Comparison of ENCODE assay signal across 1 cellular context in genomic region chr1:66335859-66336640, GRCh38.
A peak's percentile ranks its signal among the peaks of the same experiment; 100 is the strongest.
TF ChIP-seq lines count a peak whose summit lies in the region.

No MANE protein-coding gene starts in this region.

TF ChIP-seq in GM12878, 131 proteins besides CTCF, POLR2A, EP300 and RAD21 (continued from another document and continues in another):
- TF ChIP-seq, protein P1, sequence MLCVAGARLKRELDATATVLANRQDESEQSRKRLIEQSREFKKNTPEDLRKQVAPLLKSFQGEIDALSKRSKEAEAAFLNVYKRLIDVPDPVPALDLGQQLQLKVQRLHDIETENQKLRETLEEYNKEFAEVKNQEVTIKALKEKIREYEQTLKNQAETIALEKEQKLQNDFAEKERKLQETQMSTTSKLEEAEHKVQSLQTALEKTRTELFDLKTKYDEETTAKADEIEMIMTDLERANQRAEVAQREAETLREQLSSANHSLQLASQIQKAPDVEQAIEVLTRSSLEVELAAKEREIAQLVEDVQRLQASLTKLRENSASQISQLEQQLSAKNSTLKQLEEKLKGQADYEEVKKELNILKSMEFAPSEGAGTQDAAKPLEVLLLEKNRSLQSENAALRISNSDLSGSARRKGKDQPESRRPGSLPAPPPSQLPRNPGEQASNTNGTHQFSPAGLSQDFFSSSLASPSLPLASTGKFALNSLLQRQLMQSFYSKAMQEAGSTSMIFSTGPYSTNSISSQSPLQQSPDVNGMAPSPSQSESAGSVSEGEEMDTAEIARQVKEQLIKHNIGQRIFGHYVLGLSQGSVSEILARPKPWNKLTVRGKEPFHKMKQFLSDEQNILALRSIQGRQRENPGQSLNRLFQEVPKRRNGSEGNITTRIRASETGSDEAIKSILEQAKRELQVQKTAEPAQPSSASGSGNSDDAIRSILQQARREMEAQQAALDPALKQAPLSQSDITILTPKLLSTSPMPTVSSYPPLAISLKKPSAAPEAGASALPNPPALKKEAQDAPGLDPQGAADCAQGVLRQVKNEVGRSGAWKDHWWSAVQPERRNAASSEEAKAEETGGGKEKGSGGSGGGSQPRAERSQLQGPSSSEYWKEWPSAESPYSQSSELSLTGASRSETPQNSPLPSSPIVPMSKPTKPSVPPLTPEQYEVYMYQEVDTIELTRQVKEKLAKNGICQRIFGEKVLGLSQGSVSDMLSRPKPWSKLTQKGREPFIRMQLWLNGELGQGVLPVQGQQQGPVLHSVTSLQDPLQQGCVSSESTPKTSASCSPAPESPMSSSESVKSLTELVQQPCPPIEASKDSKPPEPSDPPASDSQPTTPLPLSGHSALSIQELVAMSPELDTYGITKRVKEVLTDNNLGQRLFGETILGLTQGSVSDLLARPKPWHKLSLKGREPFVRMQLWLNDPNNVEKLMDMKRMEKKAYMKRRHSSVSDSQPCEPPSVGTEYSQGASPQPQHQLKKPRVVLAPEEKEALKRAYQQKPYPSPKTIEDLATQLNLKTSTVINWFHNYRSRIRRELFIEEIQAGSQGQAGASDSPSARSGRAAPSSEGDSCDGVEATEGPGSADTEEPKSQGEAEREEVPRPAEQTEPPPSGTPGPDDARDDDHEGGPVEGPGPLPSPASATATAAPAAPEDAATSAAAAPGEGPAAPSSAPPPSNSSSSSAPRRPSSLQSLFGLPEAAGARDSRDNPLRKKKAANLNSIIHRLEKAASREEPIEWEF (IDR thresholded peaks at IDR 0.05; ENCODE audit: insufficient replicate concordance, low read depth, low read length) = peak; percentile 37
- TF ChIP-seq, protein P2, sequence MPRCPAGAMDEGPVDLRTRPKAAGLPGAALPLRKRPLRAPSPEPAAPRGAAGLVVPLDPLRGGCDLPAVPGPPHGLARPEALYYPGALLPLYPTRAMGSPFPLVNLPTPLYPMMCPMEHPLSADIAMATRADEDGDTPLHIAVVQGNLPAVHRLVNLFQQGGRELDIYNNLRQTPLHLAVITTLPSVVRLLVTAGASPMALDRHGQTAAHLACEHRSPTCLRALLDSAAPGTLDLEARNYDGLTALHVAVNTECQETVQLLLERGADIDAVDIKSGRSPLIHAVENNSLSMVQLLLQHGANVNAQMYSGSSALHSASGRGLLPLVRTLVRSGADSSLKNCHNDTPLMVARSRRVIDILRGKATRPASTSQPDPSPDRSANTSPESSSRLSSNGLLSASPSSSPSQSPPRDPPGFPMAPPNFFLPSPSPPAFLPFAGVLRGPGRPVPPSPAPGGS (IDR thresholded peaks at IDR 0.05; ENCODE audit: borderline replicate concordance, insufficient read depth, low read depth, low read length, poor library complexity, severe bottlenecking) = no peak
- TF ChIP-seq TAF1 (IDR thresholded peaks at IDR 0.05; ENCODE audit: borderline replicate concordance, low read depth, low read length) (peak; percentile 71), IKZF1 (conservative IDR thresholded peaks at IDR 0.05) (peak; percentile 97), E2F4 (IDR thresholded peaks at IDR 0.05; ENCODE audit: low read depth, low read length) (no peak), ZNF384 (IDR thresholded peaks at IDR 0.05; ENCODE audit: borderline replicate concordance, low read depth, low read length) (no peak), TARDBP (IDR thresholded peaks at IDR 0.05; ENCODE audit: borderline replicate concordance) (no peak), ZBTB4 (CRISPR knock-in tag; IDR thresholded peaks at IDR 0.05) (no peak), MYC (IDR thresholded peaks at IDR 0.05; ENCODE audit: insufficient read depth, insufficient read length, insufficient replicate concordance, low read length, severe bottlenecking) (no peak), POLR2AphosphoS2 (IDR thresholded peaks at IDR 0.05; ENCODE audit: low read depth, low read length) (peak; percentile 81; the same call in 1 of the 2 replicates), STAT3 (IDR thresholded peaks at IDR 0.05; ENCODE audit: low read depth, low read length) (peak; percentile 88; the same call in 1 of the 2 replicates), RAD51 (IDR thresholded peaks at IDR 0.05) (peak; percentile 65; the same call in 1 of the 2 replicates), POLR2AphosphoS5 (IDR thresholded peaks at IDR 0.05; ENCODE audit: low read length) (peak; percentile 96), NBN (IDR thresholded peaks at IDR 0.05) (peak; percentile 79), NFYA (IDR thresholded peaks at IDR 0.05; ENCODE audit: borderline replicate concordance, low read depth, low read length) (no peak), PAX5 (IDR thresholded peaks at IDR 0.05; ENCODE audit: borderline replicate concordance, low read depth, low read length) (peak; percentile 73; the same call in 1 of the 2 replicates), WRNIP1 (IDR thresholded peaks at IDR 0.05; ENCODE audit: borderline replicate concordance, low read depth, low read length) (no peak), KLF5 (IDR thresholded peaks at IDR 0.05; ENCODE audit: partially characterized antibody) (peak; percentile 82), CBFB (IDR thresholded peaks at IDR 0.05; ENCODE audit: low read depth) (no peak), MEF2B (IDR thresholded peaks at IDR 0.05; ENCODE audit: partially characterized antibody, poor library complexity, severe bottlenecking) (peak; percentile 64), BMI1 (IDR thresholded peaks at IDR 0.05; ENCODE audit: borderline replicate concordance) (peak; percentile 55), CHD4 (IDR thresholded peaks at IDR 0.05) (no peak), SKIL (IDR thresholded peaks at IDR 0.05; ENCODE audit: low read depth, poor library complexity, severe bottlenecking) (peak; percentile 76), TBL1XR1 (IDR thresholded peaks at IDR 0.05; ENCODE audit: low read depth, low read length) (peak; percentile 72), LARP7 (IDR thresholded peaks at IDR 0.05) (peak; percentile 48), KAT2A (conservative IDR thresholded peaks at IDR 0.05; ENCODE audit: control insufficient read depth, low read depth, low read length) (no peak), JUNB (IDR thresholded peaks at IDR 0.05) (no peak; the same call in 1 of the 2 replicates), CHD1 (IDR thresholded peaks at IDR 0.05; ENCODE audit: low read depth, low read length) (peak; percentile 76; the same call in 1 of the 2 replicates), CEBPB (IDR thresholded peaks at IDR 0.05; ENCODE audit: borderline replicate concordance in 1 of 2, low read depth in 2 of 2, low read length in 2 of 2) (no peak), ETV6 (conservative IDR thresholded peaks at IDR 0.05 in 1 of 2, IDR thresholded peaks at IDR 0.05 in 1 of 2; ENCODE audit: borderline replicate concordance in 1 of 2, low read depth in 1 of 2) (peak in 1 of 2 experiments; percentile 68; a peak in 2 of 4 replicates), MLLT1 (IDR thresholded peaks at IDR 0.05) (peak; percentile 85), NR2C1 (IDR thresholded peaks at IDR 0.05) (peak; percentile 80), ZNF274 (IDR thresholded peaks at IDR 0.05; ENCODE audit: insufficient read depth, insufficient read length) (no peak), BHLHE40 (IDR thresholded peaks at IDR 0.05; ENCODE audit: borderline replicate concordance in 1 of 2, low read depth in 2 of 2, low read length in 1 of 2) (peak; percentile 67 to 75; a peak in 2 of 4 replicates)
- TF ChIP-seq, protein P3, sequence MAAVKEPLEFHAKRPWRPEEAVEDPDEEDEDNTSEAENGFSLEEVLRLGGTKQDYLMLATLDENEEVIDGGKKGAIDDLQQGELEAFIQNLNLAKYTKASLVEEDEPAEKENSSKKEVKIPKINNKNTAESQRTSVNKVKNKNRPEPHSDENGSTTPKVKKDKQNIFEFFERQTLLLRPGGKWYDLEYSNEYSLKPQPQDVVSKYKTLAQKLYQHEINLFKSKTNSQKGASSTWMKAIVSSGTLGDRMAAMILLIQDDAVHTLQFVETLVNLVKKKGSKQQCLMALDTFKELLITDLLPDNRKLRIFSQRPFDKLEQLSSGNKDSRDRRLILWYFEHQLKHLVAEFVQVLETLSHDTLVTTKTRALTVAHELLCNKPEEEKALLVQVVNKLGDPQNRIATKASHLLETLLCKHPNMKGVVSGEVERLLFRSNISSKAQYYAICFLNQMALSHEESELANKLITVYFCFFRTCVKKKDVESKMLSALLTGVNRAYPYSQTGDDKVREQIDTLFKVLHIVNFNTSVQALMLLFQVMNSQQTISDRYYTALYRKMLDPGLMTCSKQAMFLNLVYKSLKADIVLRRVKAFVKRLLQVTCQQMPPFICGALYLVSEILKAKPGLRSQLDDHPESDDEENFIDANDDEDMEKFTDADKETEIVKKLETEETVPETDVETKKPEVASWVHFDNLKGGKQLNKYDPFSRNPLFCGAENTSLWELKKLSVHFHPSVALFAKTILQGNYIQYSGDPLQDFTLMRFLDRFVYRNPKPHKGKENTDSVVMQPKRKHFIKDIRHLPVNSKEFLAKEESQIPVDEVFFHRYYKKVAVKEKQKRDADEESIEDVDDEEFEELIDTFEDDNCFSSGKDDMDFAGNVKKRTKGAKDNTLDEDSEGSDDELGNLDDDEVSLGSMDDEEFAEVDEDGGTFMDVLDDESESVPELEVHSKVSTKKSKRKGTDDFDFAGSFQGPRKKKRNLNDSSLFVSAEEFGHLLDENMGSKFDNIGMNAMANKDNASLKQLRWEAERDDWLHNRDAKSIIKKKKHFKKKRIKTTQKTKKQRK (IDR thresholded peaks at IDR 0.05; ENCODE audit: low read depth, low read length) = no peak
- TF ChIP-seq, protein P4, sequence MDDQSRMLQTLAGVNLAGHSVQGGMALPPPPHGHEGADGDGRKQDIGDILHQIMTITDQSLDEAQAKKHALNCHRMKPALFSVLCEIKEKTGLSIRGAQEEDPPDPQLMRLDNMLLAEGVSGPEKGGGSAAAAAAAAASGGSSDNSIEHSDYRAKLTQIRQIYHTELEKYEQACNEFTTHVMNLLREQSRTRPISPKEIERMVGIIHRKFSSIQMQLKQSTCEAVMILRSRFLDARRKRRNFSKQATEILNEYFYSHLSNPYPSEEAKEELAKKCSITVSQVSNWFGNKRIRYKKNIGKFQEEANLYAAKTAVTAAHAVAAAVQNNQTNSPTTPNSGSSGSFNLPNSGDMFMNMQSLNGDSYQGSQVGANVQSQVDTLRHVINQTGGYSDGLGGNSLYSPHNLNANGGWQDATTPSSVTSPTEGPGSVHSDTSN (IDR thresholded peaks at IDR 0.05; ENCODE audit: insufficient replicate concordance, low read depth, low read length) = peak; percentile 41
- TF ChIP-seq, protein P5, sequence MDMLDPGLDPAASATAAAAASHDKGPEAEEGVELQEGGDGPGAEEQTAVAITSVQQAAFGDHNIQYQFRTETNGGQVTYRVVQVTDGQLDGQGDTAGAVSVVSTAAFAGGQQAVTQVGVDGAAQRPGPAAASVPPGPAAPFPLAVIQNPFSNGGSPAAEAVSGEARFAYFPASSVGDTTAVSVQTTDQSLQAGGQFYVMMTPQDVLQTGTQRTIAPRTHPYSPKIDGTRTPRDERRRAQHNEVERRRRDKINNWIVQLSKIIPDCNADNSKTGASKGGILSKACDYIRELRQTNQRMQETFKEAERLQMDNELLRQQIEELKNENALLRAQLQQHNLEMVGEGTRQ (IDR thresholded peaks at IDR 0.05; ENCODE audit: borderline replicate concordance, low read depth, low read length) = no peak; the same call in 1 of the 2 replicates
